ENCODE assay signal across 23 cellular contexts in genomic region chr13:106311004-106311403, GRCh38.
DNase-seq lines count a peak whose midpoint lies in the region; TF ChIP-seq lines count a peak whose summit lies in the region.
"Had no signal": no experiment of that assay in that cellular context is flagged by ENCODE, and none has a peak within 500 bp of the region (broad histone marks: within the 10 kb centered on the region; RNA-seq: fewer than 3 reads in every experiment).

No MANE protein-coding gene starts in this region.

- peak overlapping the region; percentile 31 for H2AFZ ChIP-seq in osteoblast (ENCODE audit: low read length)
- H2AFZ ChIP-seq: PC-9 had no signal

- H3K9me3 ChIP-seq in osteoblast (ENCODE audit: low read depth, low read length) (no peaks in the 10 kb centered on the region), SJCRH30 (replicated peaks) (no peaks in the 10 kb centered on the region)
- H3K9me3 ChIP-seq: BE2C had no signal

- no peaks in the 10 kb centered on the region for H3K4me1 Mint-ChIP-seq in activated CD4-positive, alpha-beta T cell treated with anti-CD3 and anti-CD28 coated beads, Interleukin-2, amount 10 ng/mL, durations not matched to agents 24 days and 14 days
- H3K4me1 Mint-ChIP-seq: CD14-positive monocyte; CD8-positive, alpha-beta memory T cell had no signal

- no peak overlapping the region for H3K4me3 ChIP-seq in fibroblast of mammary gland (ENCODE audit: control insufficient read depth, low read depth, low read length)
- H3K4me3 ChIP-seq in osteoblast (ENCODE audit: insufficient read depth, low read length) = no peak overlapping the region
- H3K4me3 ChIP-seq in SJCRH30 = no peak overlapping the region
- H3K4me3 ChIP-seq: PC-9 had no signal

- no peaks in the 10 kb centered on the region for H3K27me3 ChIP-seq in osteoblast (ENCODE audit: insufficient read depth, low read length)
- no peaks in the 10 kb centered on the region for H3K27me3 ChIP-seq in SJCRH30
- H3K27me3 ChIP-seq: BE2C had no signal

- H3K27me3 Mint-ChIP-seq in activated CD4-positive, alpha-beta T cell treated with anti-CD3 and anti-CD28 coated beads, Interleukin-2, amount 10 ng/mL, durations not matched to agents 24 days and 14 days = no peaks in the 10 kb centered on the region

- TF ChIP-seq CTCF in fibroblast of mammary gland (conservative IDR thresholded peaks at IDR 0.05; ENCODE audit: control insufficient read depth, insufficient read depth, low read depth, low read length) (no peak), osteoblast (IDR thresholded peaks at IDR 0.05; ENCODE audit: extremely low read depth, low read depth, low read length) (no peak)

- H3K27ac ChIP-seq in osteoblast (ENCODE audit: low read depth, low read length) = no peak overlapping the region
- no peak overlapping the region for H3K27ac ChIP-seq in SJCRH30
- H3K27ac ChIP-seq: HL-60, PC-9 had no signal

- H4K20me1 ChIP-seq in osteoblast (ENCODE audit: insufficient read depth, low read length) = no peaks in the 10 kb centered on the region

- H3K4me1 ChIP-seq in osteoblast (ENCODE audit: insufficient read depth, low read length) = no peaks in the 10 kb centered on the region
- H3K4me1 ChIP-seq in SJCRH30 = no peaks in the 10 kb centered on the region
- H3K4me1 ChIP-seq: BE2C had no signal

- peaks cover 3% of the 10 kb centered on the region for H3K9me3 Mint-ChIP-seq in activated CD4-positive, alpha-beta T cell treated with anti-CD3 and anti-CD28 coated beads, Interleukin-2, amount 10 ng/mL, durations not matched to agents 24 days and 14 days

- H3K79me2 ChIP-seq in osteoblast (ENCODE audit: insufficient read depth, low read length) = no peaks in the 10 kb centered on the region

- no peak overlapping the region for H3K4me2 ChIP-seq in osteoblast (ENCODE audit: insufficient read depth, low read length)
- H3K4me2 ChIP-seq: PC-9 had no signal

- DNase-seq in activated CD4-positive, alpha-beta T cell treated with anti-CD3 and anti-CD28 coated beads, Interleukin-2, amount 10 ng/mL, durations not matched to agents 24 days and 14 days = peak; percentile 26
- no peak for DNase-seq in activated CD4-positive, alpha-beta T cell treated with anti-CD3 and anti-CD28 coated beads, Interleukin-2, amount 50 U/mL, for 48 hours
- DNase-seq in SW480 (ENCODE audit: low spot score) (peak; percentile 76), fibroblast of mammary gland (ENCODE audit: low read depth) (peak; percentile 41), osteoblast (ENCODE audit: insufficient read length, low spot score, missing footprints) (no peak), cardiac septum (ENCODE audit: low spot score) (no peak), SJCRH30 (no peak), kidney glomerular epithelial cell (lab: John Stamatoyannopoulos, UW) (no peak)
- DNase-seq: 8988T; ACHN; BE2C; CD8-positive, alpha-beta memory T cell; DMS79 treated with DMSO at 0.1 percent for 48 hours; GF-D8; H9; HFFc6; NCI-H1048; NCI-H526; PC-9; Right ventricle myocardium superior; RPMI8226 had no signal

- H3K27ac Mint-ChIP-seq in activated CD4-positive, alpha-beta T cell treated with anti-CD3 and anti-CD28 coated beads, Interleukin-2, amount 10 ng/mL, durations not matched to agents 24 days and 14 days = no peak overlapping the region
- H3K27ac Mint-ChIP-seq: CD14-positive monocyte; CD8-positive, alpha-beta memory T cell; H9; HFFc6 had no signal

- no peak overlapping the region for H3K4me3 Mint-ChIP-seq in activated CD4-positive, alpha-beta T cell treated with anti-CD3 and anti-CD28 coated beads, Interleukin-2, amount 10 ng/mL, durations not matched to agents 24 days and 14 days
- H3K4me3 Mint-ChIP-seq: CD14-positive monocyte; CD8-positive, alpha-beta memory T cell; H9; HFFc6 had no signal

- no peaks in the 10 kb centered on the region for H3K36me3 ChIP-seq in osteoblast (ENCODE audit: insufficient read depth, low read length)
- H3K36me3 ChIP-seq in SJCRH30 = no peaks in the 10 kb centered on the region
- H3K36me3 ChIP-seq: BE2C had no signal

- intact Hi-C loops in activated CD4-positive, alpha-beta T cell treated with anti-CD3 and anti-CD28 coated beads, Interleukin-2, amount 10 ng/mL, durations not matched to agents 24 days and 14 days (cut with micrococcal nuclease) = no loop called here
- intact Hi-C loops in cardiac septum (cut with DNase I) = no loop called here

- H3K36me3 Mint-ChIP-seq in activated CD4-positive, alpha-beta T cell treated with anti-CD3 and anti-CD28 coated beads, Interleukin-2, amount 10 ng/mL, durations not matched to agents 24 days and 14 days (ENCODE audit: low read depth) = no peaks in the 10 kb centered on the region
- H3K36me3 Mint-ChIP-seq: CD14-positive monocyte; CD8-positive, alpha-beta memory T cell had no signal

Comparison
In these comparisons a context has a peak if more than half of its experiments do, and no peak if none do; other contexts are left out.
1. DNase-seq: peak in activated CD4-positive, alpha-beta T cell treated with anti-CD3 and anti-CD28 coated beads, Interleukin-2, amount 10 ng/mL, durations not matched to agents 24 days and 14 days (single experiment), SW480 (single experiment) and fibroblast of mammary gland (single experiment); none in activated CD4-positive, alpha-beta T cell treated with anti-CD3 and anti-CD28 coated beads, Interleukin-2, amount 50 U/mL, for 48 hours (0 of 2), osteoblast (single experiment), cardiac septum (single experiment), SJCRH30 (0 of 2) and kidney glomerular epithelial cell (single experiment).